Comparison of ENCODE assay signal across 1 cellular context in the genomic region with DNA sequence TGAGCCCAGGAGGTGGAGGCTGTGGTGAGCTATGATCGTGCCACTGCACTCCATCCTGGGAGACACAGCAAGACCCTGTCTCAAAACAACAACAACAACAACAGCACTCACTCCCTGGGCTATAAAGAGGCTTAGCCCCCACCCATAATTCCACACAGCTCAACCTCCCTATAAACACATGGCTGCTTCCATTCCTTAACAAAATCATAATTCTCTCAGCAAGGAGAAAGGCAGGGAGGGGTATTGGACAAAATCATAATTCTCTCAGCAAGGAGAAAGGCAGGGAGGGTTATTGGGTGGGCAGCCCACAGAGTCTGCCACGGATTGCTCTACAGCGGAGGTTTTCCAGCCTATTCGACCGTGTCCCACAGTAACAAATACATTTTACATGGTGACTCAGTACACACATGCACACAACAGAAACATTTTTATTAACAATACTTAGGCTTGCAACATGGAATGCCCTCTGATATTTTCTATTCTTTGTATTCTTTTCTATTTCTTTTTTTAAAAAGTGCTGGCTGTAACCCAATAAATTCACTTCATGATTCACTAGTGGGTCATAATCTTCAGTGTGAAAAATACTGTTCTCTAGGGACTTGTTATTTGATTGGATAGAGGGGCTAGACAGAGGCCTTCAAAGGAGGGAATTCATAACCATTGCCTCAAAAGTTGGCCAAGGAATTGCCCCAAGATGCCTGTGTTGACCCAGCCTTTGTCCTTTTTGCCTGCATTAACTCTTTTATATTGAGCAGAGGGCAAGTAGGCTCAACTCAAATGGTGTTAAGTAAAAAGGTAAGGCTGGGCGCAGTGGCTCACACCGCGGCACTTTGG.
TF ChIP-seq lines count a peak whose summit lies in the region.

No MANE protein-coding gene starts in this region.

TF ChIP-seq in HepG2, 621 proteins besides CTCF, POLR2A, EP300 and RAD21:
- TF ChIP-seq ZBTB3 (CRISPR knock-in tag; IDR thresholded peaks at IDR 0.05; ENCODE audit: borderline replicate concordance, low read depth): no peak
- TF ChIP-seq, protein P1, sequence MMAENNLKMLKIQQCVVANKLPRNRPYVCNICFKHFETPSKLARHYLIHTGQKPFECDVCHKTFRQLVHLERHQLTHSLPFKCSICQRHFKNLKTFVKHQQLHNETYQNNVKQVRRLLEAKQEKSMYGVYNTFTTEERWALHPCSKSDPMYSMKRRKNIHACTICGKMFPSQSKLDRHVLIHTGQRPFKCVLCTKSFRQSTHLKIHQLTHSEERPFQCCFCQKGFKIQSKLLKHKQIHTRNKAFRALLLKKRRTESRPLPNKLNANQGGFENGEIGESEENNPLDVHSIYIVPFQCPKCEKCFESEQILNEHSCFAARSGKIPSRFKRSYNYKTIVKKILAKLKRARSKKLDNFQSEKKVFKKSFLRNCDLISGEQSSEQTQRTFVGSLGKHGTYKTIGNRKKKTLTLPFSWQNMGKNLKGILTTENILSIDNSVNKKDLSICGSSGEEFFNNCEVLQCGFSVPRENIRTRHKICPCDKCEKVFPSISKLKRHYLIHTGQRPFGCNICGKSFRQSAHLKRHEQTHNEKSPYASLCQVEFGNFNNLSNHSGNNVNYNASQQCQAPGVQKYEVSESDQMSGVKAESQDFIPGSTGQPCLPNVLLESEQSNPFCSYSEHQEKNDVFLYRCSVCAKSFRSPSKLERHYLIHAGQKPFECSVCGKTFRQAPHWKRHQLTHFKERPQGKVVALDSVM (CRISPR knock-in tag; IDR thresholded peaks at IDR 0.05): peak; percentile 65; the same call in 1 of the 2 replicates
- TF ChIP-seq, protein P2, sequence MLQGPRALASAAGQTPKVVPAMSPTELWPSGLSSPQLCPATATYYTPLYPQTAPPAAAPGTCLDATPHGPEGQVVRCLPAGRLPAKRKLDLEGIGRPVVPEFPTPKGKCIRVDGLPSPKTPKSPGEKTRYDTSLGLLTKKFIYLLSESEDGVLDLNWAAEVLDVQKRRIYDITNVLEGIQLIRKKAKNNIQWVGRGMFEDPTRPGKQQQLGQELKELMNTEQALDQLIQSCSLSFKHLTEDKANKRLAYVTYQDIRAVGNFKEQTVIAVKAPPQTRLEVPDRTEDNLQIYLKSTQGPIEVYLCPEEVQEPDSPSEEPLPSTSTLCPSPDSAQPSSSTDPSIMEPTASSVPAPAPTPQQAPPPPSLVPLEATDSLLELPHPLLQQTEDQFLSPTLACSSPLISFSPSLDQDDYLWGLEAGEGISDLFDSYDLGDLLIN (CRISPR knock-in tag; IDR thresholded peaks at IDR 0.05; ENCODE audit: borderline replicate concordance): no peak
